Comparison of ENCODE assay signal across 1 cellular context in genomic region chr1:109191377-109191776, GRCh38.
TF ChIP-seq lines count a peak whose summit lies in the region.

No MANE protein-coding gene starts in this region.

TF ChIP-seq in K562, 482 proteins besides CTCF, POLR2A, EP300 and RAD21 (continued from another document):
- TF ChIP-seq AFF1 (IDR thresholded peaks at IDR 0.05; ENCODE audit: low read depth in 1 of 2, partially characterized antibody in 2 of 2) (no peak), NELFE (IDR thresholded peaks at IDR 0.05; ENCODE audit: insufficient read depth, insufficient read length) (no peak), NR2C2 (CRISPR knock-in tag; IDR thresholded peaks at IDR 0.05) (no peak), NR2C2 (tag; IDR thresholded peaks at IDR 0.05) (no peak), ZNF551 (CRISPR knock-in tag; IDR thresholded peaks at IDR 0.05) (no peak), ZNF311 (CRISPR knock-in tag; IDR thresholded peaks at IDR 0.05) (no peak), GABPB1 (CRISPR knock-in tag; IDR thresholded peaks at IDR 0.05) (no peak), NFRKB (IDR thresholded peaks at IDR 0.05; ENCODE audit: low read depth) (no peak), SMARCA5 (IDR thresholded peaks at IDR 0.05) (no peak), TARDBP (IDR thresholded peaks at IDR 0.05) (no peak), EZH2 (IDR thresholded peaks at IDR 0.05; ENCODE audit: borderline replicate concordance, low read depth, low read length) (no peak), MEF2A (IDR thresholded peaks at IDR 0.05; ENCODE audit: control insufficient read depth, low read depth, low read length) (no peak)
